ENCODE assay signal across 11 cellular contexts in the genomic region with DNA sequence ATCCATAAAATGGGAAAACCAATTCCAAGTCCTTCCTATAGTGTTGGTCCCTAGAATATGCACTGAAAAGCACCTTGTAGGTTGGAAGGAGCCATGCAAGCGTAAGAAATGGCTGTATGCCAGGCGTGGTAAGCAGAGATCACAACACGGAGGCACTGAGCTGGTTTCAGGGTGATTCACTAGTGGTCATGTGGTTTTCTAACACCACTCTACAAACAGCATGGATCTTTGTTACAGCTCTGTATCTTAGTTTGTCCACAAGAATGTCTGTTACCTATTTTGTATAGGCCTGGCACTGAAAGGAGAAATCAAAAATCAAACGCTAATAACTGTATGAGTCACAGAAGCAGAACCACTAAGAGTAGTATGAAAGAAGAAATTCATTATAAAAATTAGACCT.
A peak's percentile ranks its signal among the peaks of the same experiment; 100 is the strongest.
DNase-seq lines count a peak whose midpoint lies in the region; ATAC-seq and TF ChIP-seq lines count a peak whose summit lies in the region.
"Had no signal": no experiment of that assay in that cellular context is flagged by ENCODE, and none has a peak within 500 bp of the region (broad histone marks: within the 10 kb centered on the region; RNA-seq: fewer than 3 reads in every experiment).

No MANE protein-coding gene starts in this region.

- H3K27ac ChIP-seq in uterus: no peak overlapping the region

- peaks cover 6% of the 10 kb centered on the region for H3K4me1 Mint-ChIP-seq in stimulated activated naive CD8-positive, alpha-beta T cell treated with anti-CD3 and anti-CD28 coated beads, Interleukin-15, amount 100 ng/mL, for 72 hours
- H3K4me1 Mint-ChIP-seq: CD14-positive monocyte had no signal

- peak in 1 of 2 donors; percentile 2 for DNase-seq in activated naive CD4-positive, alpha-beta T cell treated with anti-CD3 and anti-CD28 coated beads, Interleukin-2, amount 50 U/mL, for 72 hours (ENCODE audit: low spot score in 2 of 2)
- no peak for DNase-seq in activated naive CD4-positive, alpha-beta T cell treated with anti-CD3 and anti-CD28 coated beads, Interleukin-2, amount 50 U/mL, for 16 hours
- DNase-seq in astrocyte of the spinal cord (ENCODE audit: low read depth, low spot score) (peak; percentile 87), uterus (no peak), NCI-H2196 treated with DMSO at 0.1 percent for 48 hours (lab: John Stamatoyannopoulos, UW; ENCODE audit: unreplicated experiment) (no peak), left ventricle myocardium superior (no peak)
- DNase-seq in stimulated activated naive CD8-positive, alpha-beta T cell treated with anti-CD3 and anti-CD28 coated beads, Interleukin-15, amount 100 ng/mL, for 72 hours: peak; percentile 2 to 23
- DNase-seq: NCI-H524 treated with DMSO at 0.1 percent for 48 hours had no signal

- H3K4me3 ChIP-seq in astrocyte of the spinal cord (ENCODE audit: low read depth, low read length): no peak overlapping the region
- H3K4me3 ChIP-seq in uterus: no peak overlapping the region
- H3K4me3 ChIP-seq: HAP-1 had no signal

- intact Hi-C loops in uterus (cut with DNase I; ENCODE audit: low total_unique reads) (no loop called here), left ventricle myocardium superior (cut with micrococcal nuclease) (no loop called here)

- TF ChIP-seq POLR2A in uterus (IDR thresholded peaks at IDR 0.05): no peak

- H3K27me3 Mint-ChIP-seq in stimulated activated naive CD8-positive, alpha-beta T cell treated with anti-CD3 and anti-CD28 coated beads, Interleukin-15, amount 100 ng/mL, for 72 hours: no peaks in the 10 kb centered on the region

- no peak overlapping the region for H3K4me3 Mint-ChIP-seq in stimulated activated naive CD8-positive, alpha-beta T cell treated with anti-CD3 and anti-CD28 coated beads, Interleukin-15, amount 100 ng/mL, for 72 hours
- H3K4me3 Mint-ChIP-seq: CD14-positive monocyte had no signal

- TF ChIP-seq CTCF in astrocyte of the spinal cord (IDR thresholded peaks at IDR 0.05; ENCODE audit: low read depth, low read length) (no peak), uterus (IDR thresholded peaks at IDR 0.05) (no peak)

- H3K27me3 ChIP-seq in uterus: no peaks in the 10 kb centered on the region

- in situ Hi-C loops in astrocyte of the spinal cord (cut with HindIII; ENCODE audit: low sequenced_read_pairs): no loop called here

- no peak overlapping the region for H3K27ac Mint-ChIP-seq in activated naive CD4-positive, alpha-beta T cell treated with anti-CD3 and anti-CD28 coated beads, Interleukin-2, amount 50 U/mL, for 72 hours
- H3K27ac Mint-ChIP-seq in stimulated activated naive CD8-positive, alpha-beta T cell treated with anti-CD3 and anti-CD28 coated beads, Interleukin-15, amount 100 ng/mL, for 72 hours: no peak overlapping the region
- H3K27ac Mint-ChIP-seq: CD14-positive monocyte had no signal

- no peaks in the 10 kb centered on the region for H3K9me3 Mint-ChIP-seq in activated naive CD4-positive, alpha-beta T cell treated with anti-CD3 and anti-CD28 coated beads, Interleukin-2, amount 50 U/mL, for 72 hours
- no peaks in the 10 kb centered on the region for H3K9me3 Mint-ChIP-seq in stimulated activated naive CD8-positive, alpha-beta T cell treated with anti-CD3 and anti-CD28 coated beads, Interleukin-15, amount 100 ng/mL, for 72 hours

- peak; percentile 36 to 79 for ATAC-seq in activated naive CD4-positive, alpha-beta T cell treated with anti-CD3 and anti-CD28 coated beads, Interleukin-2, amount 50 U/mL, for 72 hours
- peak; percentile 56 for ATAC-seq in HG03139 (IDR thresholded peaks at IDR 0.05; ENCODE audit: unreplicated experiment)
- peak; percentile 88 for ATAC-seq in stimulated activated naive CD8-positive, alpha-beta T cell treated with anti-CD3 and anti-CD28 coated beads, Interleukin-15, amount 100 ng/mL, for 72 hours
- no peak for ATAC-seq in left ventricle myocardium superior

- no peaks in the 10 kb centered on the region for H3K9me3 ChIP-seq in uterus
- H3K9me3 ChIP-seq: HAP-1 had no signal

- H3K36me3 ChIP-seq in uterus: no peaks in the 10 kb centered on the region
- H3K36me3 ChIP-seq: HAP-1 had no signal

- H3K4me1 ChIP-seq in uterus: no peaks in the 10 kb centered on the region
- H3K4me1 ChIP-seq: HAP-1 had no signal

- H3K36me3 Mint-ChIP-seq in activated naive CD4-positive, alpha-beta T cell treated with anti-CD3 and anti-CD28 coated beads, Interleukin-2, amount 50 U/mL, for 72 hours: no peaks in the 10 kb centered on the region
- H3K36me3 Mint-ChIP-seq: CD14-positive monocyte had no signal

Comparison
In these comparisons a context has a peak if more than half of its experiments do, and no peak if none do; other contexts are left out.
1. DNase-seq: peak in astrocyte of the spinal cord (single experiment) and stimulated activated naive CD8-positive, alpha-beta T cell treated with anti-CD3 and anti-CD28 coated beads, Interleukin-15, amount 100 ng/mL, for 72 hours (2 of 2); none in activated naive CD4-positive, alpha-beta T cell treated with anti-CD3 and anti-CD28 coated beads, Interleukin-2, amount 50 U/mL, for 16 hours (single experiment), uterus (0 of 2), NCI-H2196 treated with DMSO at 0.1 percent for 48 hours (single experiment) and left ventricle myocardium superior (single experiment).